Comparison of ENCODE assay signal across 8 cellular contexts in genomic region chr5:81972496-81972791, GRCh38. TPM values are rescaled to one million over a fixed set of nuclear protein-coding genes. Genes with fewer than 3 reads are reported as not detected.
DNase-seq lines count a peak whose midpoint lies in the region; ATAC-seq and TF ChIP-seq lines count a peak whose summit lies in the region.

No MANE protein-coding gene starts in this region.

- H3K27ac ChIP-seq in brain microvascular endothelial cell (peak overlapping the region; percentile 92), muscle layer of duodenum (ENCODE audit: low read length) (peak overlapping the region; percentile 97)

- no peaks in the 10 kb centered on the region for H3K27me3 ChIP-seq in brain microvascular endothelial cell (replicated peaks)
- H3K27me3 ChIP-seq in muscle layer of duodenum (ENCODE audit: low read depth, low read length) = no peaks in the 10 kb centered on the region

- no peaks in the 10 kb centered on the region for H3K9me3 ChIP-seq in muscle layer of duodenum (ENCODE audit: control insufficient read depth in 1 of 2, low read length in 2 of 2)

- no peak for TF ChIP-seq CTCF in brain microvascular endothelial cell (IDR thresholded peaks at IDR 0.05; ENCODE audit: low read depth, low read length, missing control alignments)

- ATAC-seq in GM18499 (IDR thresholded peaks at IDR 0.05; ENCODE audit: insufficient read depth, unreplicated experiment) (peak; percentile 16), HG03442 (IDR thresholded peaks at IDR 0.05; ENCODE audit: unreplicated experiment) (peak; percentile 45), GM18907 (IDR thresholded peaks at IDR 0.05; ENCODE audit: unreplicated experiment) (no peak)

- H3K36me3 ChIP-seq in brain microvascular endothelial cell (replicated peaks) (no peaks in the 10 kb centered on the region), muscle layer of duodenum (ENCODE audit: control insufficient read depth in 1 of 2, insufficient read depth in 2 of 2, low read length in 2 of 2) (peaks cover 2% of the 10 kb centered on the region in 2 donors)

- DNase-seq in brain microvascular endothelial cell (no peak), dermis blood vessel endothelial cell (no peak), NCI-H748 (lab: John Stamatoyannopoulos, UW; ENCODE audit: unreplicated experiment) (no peak), C1 segment of cervical spinal cord (lab: John Stamatoyannopoulos, UW) (no peak)

- peak overlapping the region; percentile 62 for H3K4me3 ChIP-seq in brain microvascular endothelial cell (ENCODE audit: low read depth, low read length)
- peak overlapping the region; percentile 74 to 89 for H3K4me3 ChIP-seq in muscle layer of duodenum (ENCODE audit: low read depth in 1 of 2, low read length in 2 of 2)

- in situ Hi-C loops in brain microvascular endothelial cell (cut with HindIII; ENCODE audit: low pct_ligation_motif_present, low sequenced_read_pairs) = no loop called here

- H3K4me1 ChIP-seq in muscle layer of duodenum (ENCODE audit: control insufficient read depth in 1 of 2, insufficient read depth in 2 of 2, low read length in 2 of 2) = peaks cover 0 to 10% of the 10 kb centered on the region in 2 donors

RNA-seq across cellular contexts. Expression of gene ATG10, which starts 0.6 kb away (rescaled TPM):
- 8.8 and 10.6 TPM in 2 replicates for total RNA-seq in dermis blood vessel endothelial cell
